In the genomic region with DNA sequence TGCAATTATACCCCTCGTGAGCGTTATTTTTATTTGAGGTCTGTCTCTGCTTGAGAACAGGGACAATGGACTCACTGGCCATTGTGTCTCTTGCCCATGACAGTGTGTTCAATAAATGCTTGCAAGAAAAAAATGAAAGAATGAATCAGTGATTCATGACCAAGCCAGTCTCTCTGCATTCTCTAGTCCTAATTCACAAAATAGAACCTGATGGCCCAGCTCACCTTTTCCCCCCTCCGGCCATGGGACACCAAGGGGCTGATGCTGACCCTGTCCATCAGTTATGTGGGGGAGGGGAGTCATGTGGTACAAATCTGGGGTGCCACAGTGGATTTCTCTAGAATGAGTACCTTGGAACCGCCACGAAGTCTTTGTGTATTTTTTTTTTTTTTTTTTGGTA, we compare ENCODE assay signal across 18 cellular contexts. TPM values are rescaled to one million over a fixed set of nuclear protein-coding genes. Genes with fewer than 3 reads are reported as not detected.
DNase-seq lines count a peak whose midpoint lies in the region; ATAC-seq and TF ChIP-seq lines count a peak whose summit lies in the region.
"Had no signal": no experiment of that assay in that cellular context is flagged by ENCODE, and none has a peak within 500 bp of the region (broad histone marks: within the 10 kb centered on the region; RNA-seq: fewer than 3 reads in every experiment).

No MANE protein-coding gene starts in this region.

- no peak overlapping the region for H2AK5ac ChIP-seq in trophoblast cell (ENCODE audit: low read length)

- no peak overlapping the region for H4K8ac ChIP-seq in trophoblast cell (ENCODE audit: low read depth, low read length)

- ATAC-seq in GM21447 (IDR thresholded peaks at IDR 0.05; ENCODE audit: unreplicated experiment): no peak
- ATAC-seq in HG02840 (IDR thresholded peaks at IDR 0.05; ENCODE audit: low FRiP score, unreplicated experiment): no peak
- ATAC-seq: A549, GM23338, HCT116 had no signal

- H3K18ac ChIP-seq in trophoblast cell (ENCODE audit: low read length): no peak overlapping the region

- no peak overlapping the region for H3K14ac ChIP-seq in trophoblast cell (ENCODE audit: low read length)

- no peak overlapping the region for H4K12ac ChIP-seq in trophoblast cell (ENCODE audit: low read depth, low read length)

- WGBS in trophoblast cell (ENCODE audit: extremely low coverage, insufficient coverage, insufficient read length): no CpG with 5 or more reads among the region's 5 CpGs

- TF ChIP-seq CTCF in tibial artery (IDR thresholded peaks at IDR 0.05) (no peak), colonic mucosa (IDR thresholded peaks at IDR 0.05) (no peak)

- H2BK5ac ChIP-seq in trophoblast cell (ENCODE audit: low read depth, low read length, poor library complexity): no peak overlapping the region

- peak overlapping the region; percentile 64 for H4K91ac ChIP-seq in trophoblast cell (ENCODE audit: low read depth, low read length)

- H3K79me2 ChIP-seq in trophoblast cell (ENCODE audit: control insufficient read depth, insufficient read depth, low read length, poor library complexity): peaks cover 2% of the 10 kb centered on the region

- H2AFZ ChIP-seq in trophoblast cell (ENCODE audit: insufficient read depth, low read length, poor library complexity): no peak overlapping the region

- H3K4me3 ChIP-seq in trophoblast cell (ENCODE audit: low read depth, low read length): no peak overlapping the region
- H3K4me3 ChIP-seq in tibial artery: no peak overlapping the region
- H3K4me3 ChIP-seq in colonic mucosa: no peak overlapping the region
- H3K4me3 ChIP-seq: A549, GM23338 had no signal

- no peaks in the 10 kb centered on the region for H3K36me3 ChIP-seq in trophoblast cell (ENCODE audit: control insufficient read depth in 1 of 2, insufficient read depth in 2 of 2, low read length in 2 of 2)
- peaks cover 0 to 3% (median 0%) of the 10 kb centered on the region in 3 donors for H3K36me3 ChIP-seq in tibial artery
- no peaks in the 10 kb centered on the region for H3K36me3 ChIP-seq in colonic mucosa

- no peak overlapping the region for H3K4me2 ChIP-seq in trophoblast cell (ENCODE audit: low read length)
- H3K4me2 ChIP-seq: A549, GM23338 had no signal

- H3K4me1 ChIP-seq in trophoblast cell (ENCODE audit: control insufficient read depth in 1 of 2, insufficient read depth in 2 of 2, low read length in 2 of 2): peaks cover 20% of the 10 kb centered on the region in 2 experiments
- H3K4me1 ChIP-seq in tibial artery: peaks cover 0 to 37% (median 18%) of the 10 kb centered on the region in 4 donors
- no peaks in the 10 kb centered on the region for H3K4me1 ChIP-seq in colonic mucosa
- H3K4me1 ChIP-seq: A549, Caco-2 had no signal

- H2BK12ac ChIP-seq in trophoblast cell (ENCODE audit: low read length): peak overlapping the region; percentile 67

- DNase-seq in activated CD8-positive, alpha-beta memory T cell treated with anti-CD3 and anti-CD28 coated beads, Interleukin-2, amount 50 U/mL, for 48 hours: peak; percentile 0
- DNase-seq in activated CD8-positive, alpha-beta memory T cell treated with anti-CD3 and anti-CD28 coated beads, Interleukin-2, amount 50 U/mL, for 4 hours: no peak
- DNase-seq in islet precursor cell: peak; percentile 35
- DNase-seq in trophoblast cell: peak; percentile 71 to 88
- peak in 1 of 2 donors; percentile 15 for DNase-seq in tibial artery
- DNase-seq in colonic mucosa: no peak
- DNase-seq: AML-193; Caco-2; CD4-positive, alpha-beta T cell had no signal

- intact Hi-C loops in tibial artery (cut with DNase I; ENCODE audit: low total_unique reads) (no loop called here), colonic mucosa (cut with DNase I) (no loop called here)

- no peak overlapping the region for H3K23ac ChIP-seq in trophoblast cell (ENCODE audit: low read length)

- H3K27ac ChIP-seq in trophoblast cell (ENCODE audit: low read depth, low read length) (no peak overlapping the region), tibial artery (peak overlapping the region; percentile 76 to 77), colonic mucosa (no peak overlapping the region)
- H3K27ac ChIP-seq: 22Rv1, A549, C4-2B had no signal

- H3K9me3 ChIP-seq in trophoblast cell (ENCODE audit: insufficient read depth, low read depth, low read length) (peaks cover 5% of the 10 kb centered on the region), tibial artery (no peaks in the 10 kb centered on the region), colonic mucosa (no peaks in the 10 kb centered on the region)
- H3K9me3 ChIP-seq: A549, Caco-2 had no signal

- H3K27me3 ChIP-seq in trophoblast cell (ENCODE audit: insufficient read depth, low read length) (no peaks in the 10 kb centered on the region), tibial artery (no peaks in the 10 kb centered on the region), colonic mucosa (no peaks in the 10 kb centered on the region)

- peaks cover 13% of the 10 kb centered on the region for H3K79me1 ChIP-seq in trophoblast cell (ENCODE audit: low read length)

- H3K9ac ChIP-seq in trophoblast cell (ENCODE audit: low read length) (no peak overlapping the region), colonic mucosa (ENCODE audit: low read depth in 2 of 2, low read length in 2 of 2) (no peak overlapping the region)

- H2BK120ac ChIP-seq in trophoblast cell (ENCODE audit: insufficient read depth, low read length, poor library complexity): no peak overlapping the region

- H3K4ac ChIP-seq in trophoblast cell (ENCODE audit: low read depth, low read length): no peak overlapping the region

RNA-seq across cellular contexts. Expression of a gene that starts 38.2 kb away (rescaled TPM):
- polyA plus RNA-seq in trophoblast cell (2013): 0.19 and 0.25 TPM in 2 replicates
- not detected for total RNA-seq in colonic mucosa
- total RNA-seq: Caco-2; CD4-positive, alpha-beta T cell; GM23338; HT-29 had no signal
- polyA plus RNA-seq: A549, BJ, GM23338 had no signal

RNA-seq across cellular contexts. Expression of a gene that starts 51.9 kb away (rescaled TPM):
- not detected in 2 replicates for polyA plus RNA-seq in trophoblast cell (2013)
- not detected for total RNA-seq in colonic mucosa
- total RNA-seq: Caco-2; CD4-positive, alpha-beta T cell; GM23338; HT-29 had no signal
- polyA plus RNA-seq: A549, BJ, GM23338 had no signal

Comparison
In these comparisons a context has a peak if more than half of its experiments do, and no peak if none do; other contexts are left out.
1. DNase-seq: peak in activated CD8-positive, alpha-beta memory T cell treated with anti-CD3 and anti-CD28 coated beads, Interleukin-2, amount 50 U/mL, for 48 hours (single experiment), islet precursor cell (single experiment) and trophoblast cell (2 of 2); none in activated CD8-positive, alpha-beta memory T cell treated with anti-CD3 and anti-CD28 coated beads, Interleukin-2, amount 50 U/mL, for 4 hours (single experiment) and colonic mucosa (single experiment).
2. H3K27ac ChIP-seq: peak in tibial artery (2 of 2); none in trophoblast cell (single experiment) and colonic mucosa (single experiment).